In genomic region chr1:152227310-152227928, GRCh38 we compare ENCODE assay signal across 14 cellular contexts. TPM values are rescaled to one million over a fixed set of nuclear protein-coding genes. Genes with fewer than 3 reads are reported as not detected.
DNase-seq lines count a peak whose midpoint lies in the region; ATAC-seq, FAIRE-seq and TF ChIP-seq lines count a peak whose summit lies in the region.
"Had no signal": no experiment of that assay in that cellular context is flagged by ENCODE, and none has a peak within 500 bp of the region (broad histone marks: within the 10 kb centered on the region; RNA-seq: fewer than 3 reads in every experiment).

No MANE protein-coding gene starts in this region.

- H3K36me3 ChIP-seq in MM.1S (replicated peaks; ENCODE audit: insufficient read depth, low read length) (no peaks in the 10 kb centered on the region), bronchial epithelial cell (ENCODE audit: control insufficient read depth, insufficient read depth, low read length) (no peaks in the 10 kb centered on the region), uterus (no peaks in the 10 kb centered on the region)
- H3K36me3 ChIP-seq: cardiac muscle cell, esophagus squamous epithelium, neutrophil had no signal

- H3K4me1 ChIP-seq in MM.1S (ENCODE audit: low read length) = no peaks in the 10 kb centered on the region
- H3K4me1 ChIP-seq in uterus = no peaks in the 10 kb centered on the region

- no peaks in the 10 kb centered on the region for H3K9me3 Mint-ChIP-seq in activated naive CD4-positive, alpha-beta T cell treated with anti-CD3 and anti-CD28 coated beads, Interleukin-2, amount 50 U/mL, for 72 hours
- H3K9me3 Mint-ChIP-seq: stimulated activated memory B cell treated with anti-CD40 and anti-IgM and Interleukin-4, amounts not matched to agents 10 μg/mL and 1 μg/mL and 100 μg/mL, for 72 hours had no signal

- H3K27ac Mint-ChIP-seq in activated naive CD4-positive, alpha-beta T cell treated with anti-CD3 and anti-CD28 coated beads, Interleukin-2, amount 50 U/mL, for 72 hours = no peak overlapping the region
- H3K27ac Mint-ChIP-seq: stimulated activated memory B cell treated with anti-CD40 and anti-IgM and Interleukin-4, amounts not matched to agents 10 μg/mL and 1 μg/mL and 100 μg/mL, for 72 hours had no signal

- no peaks in the 10 kb centered on the region for H3K9me2 ChIP-seq in MM.1S (replicated peaks; ENCODE audit: insufficient read depth, low read length)

- H3K9me3 ChIP-seq in MM.1S (replicated peaks; ENCODE audit: insufficient read depth, low read length) (no peaks in the 10 kb centered on the region), uterus (no peaks in the 10 kb centered on the region)
- H3K9me3 ChIP-seq: esophagus squamous epithelium, neutrophil had no signal

- H3F3A ChIP-seq in MM.1S (ENCODE audit: insufficient read depth, low read length) = no peaks in the 10 kb centered on the region

- H3K27ac ChIP-seq in MM.1S (ENCODE audit: low read length) = no peak overlapping the region
- no peak overlapping the region for H3K27ac ChIP-seq in uterus
- H3K27ac ChIP-seq: cardiac muscle cell, esophagus squamous epithelium, neutrophil had no signal

- no peaks in the 10 kb centered on the region for H4K20me1 ChIP-seq in MM.1S (ENCODE audit: insufficient read depth, low read length)

- no peak for TF ChIP-seq POLR2A in uterus (IDR thresholded peaks at IDR 0.05)

- H3K79me2 ChIP-seq in MM.1S (ENCODE audit: low read length) = no peaks in the 10 kb centered on the region

- H3K36me3 Mint-ChIP-seq in activated naive CD4-positive, alpha-beta T cell treated with anti-CD3 and anti-CD28 coated beads, Interleukin-2, amount 50 U/mL, for 72 hours = no peaks in the 10 kb centered on the region
- H3K36me3 Mint-ChIP-seq: stimulated activated memory B cell treated with anti-CD40 and anti-IgM and Interleukin-4, amounts not matched to agents 10 μg/mL and 1 μg/mL and 100 μg/mL, for 72 hours had no signal

- no peak overlapping the region for H3K9ac ChIP-seq in MM.1S (ENCODE audit: low read length)

- H3K4me3 ChIP-seq in MM.1S (ENCODE audit: low read length) = no peak overlapping the region
- H3K4me3 ChIP-seq in bronchial epithelial cell (ENCODE audit: low read depth, low read length) = no peak overlapping the region
- no peak overlapping the region for H3K4me3 ChIP-seq in uterus
- H3K4me3 ChIP-seq: cardiac muscle cell, esophagus squamous epithelium had no signal

- FAIRE-seq in bronchial epithelial cell (lab: Jason Lieb, UNC) = no peak

- TF ChIP-seq CTCF in MM.1S (IDR thresholded peaks at IDR 0.05; ENCODE audit: low read length) = peak; percentile 13; the same call in 1 of the 2 replicates
- peak; percentile 48 for TF ChIP-seq CTCF in bronchial epithelial cell (IDR thresholded peaks at IDR 0.05; ENCODE audit: insufficient read depth, low read length, severe bottlenecking)
- TF ChIP-seq CTCF in uterus (IDR thresholded peaks at IDR 0.05) = no peak

- H3K27me3 ChIP-seq in MM.1S (replicated peaks; ENCODE audit: insufficient read depth, low read length) (no peaks in the 10 kb centered on the region), bronchial epithelial cell (ENCODE audit: control insufficient read depth, insufficient read depth, low read length) (no peaks in the 10 kb centered on the region), uterus (no peaks in the 10 kb centered on the region)
- H3K27me3 ChIP-seq: cardiac muscle cell, esophagus squamous epithelium, neutrophil had no signal

- no peak for ATAC-seq in activated naive CD4-positive, alpha-beta T cell treated with anti-CD3 and anti-CD28 coated beads, Interleukin-2, amount 50 U/mL, for 72 hours
- ATAC-seq: stimulated activated memory B cell treated with anti-CD40 and anti-IgM and Interleukin-4, amounts not matched to agents 10 μg/mL and 1 μg/mL and 100 μg/mL, for 72 hours had no signal

- no peak overlapping the region for H3K4me2 ChIP-seq in MM.1S (ENCODE audit: low read depth, low read length)

- intact Hi-C loops in uterus (cut with DNase I; ENCODE audit: low total_unique reads) = no loop called here

- no peak overlapping the region for H2AFZ ChIP-seq in MM.1S (ENCODE audit: low read length)

- DNase-seq in DMS53 treated with DMSO at 0.1 percent for 48 hours (lab: John Stamatoyannopoulos, UW; ENCODE audit: unreplicated experiment) (peak; percentile 1), MM.1S (no peak), bronchial epithelial cell (ENCODE audit: low read depth) (peak; percentile 75), medulla oblongata (ENCODE audit: extremely low spot score) (peak; percentile 49), OCI-M2 (lab: John Stamatoyannopoulos, UW; ENCODE audit: unreplicated experiment) (no peak), uterus (no peak)
- no peak for DNase-seq in activated naive CD4-positive, alpha-beta T cell treated with anti-CD3 and anti-CD28 coated beads, Interleukin-2, amount 50 U/mL, for 72 hours (ENCODE audit: low spot score in 2 of 2)
- no peak for DNase-seq in activated effector memory CD4-positive, alpha-beta T cell treated with anti-CD3 and anti-CD28 coated beads, Interleukin-2, amount 50 U/mL, for 16 hours
- DNase-seq: EL, esophagus squamous epithelium, NCI-H2029 had no signal

RNA-seq across cellular contexts. Expression of gene HRNR, which starts 3.4 kb away (rescaled TPM):
- under 0.01 and 0.26 TPM in 2 replicates for total RNA-seq in bronchial epithelial cell
- total RNA-seq in activated naive CD4-positive, alpha-beta T cell treated with anti-CD3 and anti-CD28 coated beads, Interleukin-2, amount 50 U/mL, for 72 hours = not detected
- total RNA-seq in uterus = under 1 TPM in 1 of 4 donors, not detected in 3; 0.06 TPM
- total RNA-seq: cardiac muscle cell had no signal

Comparison
In these comparisons a context has a peak if more than half of its experiments do, and no peak if none do; other contexts are left out.
1. DNase-seq: peak in DMS53 treated with DMSO at 0.1 percent for 48 hours (single experiment), bronchial epithelial cell (single experiment) and medulla oblongata (single experiment); none in MM.1S (single experiment), activated naive CD4-positive, alpha-beta T cell treated with anti-CD3 and anti-CD28 coated beads, Interleukin-2, amount 50 U/mL, for 72 hours (0 of 2), activated effector memory CD4-positive, alpha-beta T cell treated with anti-CD3 and anti-CD28 coated beads, Interleukin-2, amount 50 U/mL, for 16 hours (single experiment), OCI-M2 (single experiment) and uterus (0 of 2).
2. CTCF ChIP-seq: peak in MM.1S (single experiment) and bronchial epithelial cell (single experiment); none in uterus (0 of 4).